Comparison of ENCODE assay signal across 22 cellular contexts in the genomic region with DNA sequence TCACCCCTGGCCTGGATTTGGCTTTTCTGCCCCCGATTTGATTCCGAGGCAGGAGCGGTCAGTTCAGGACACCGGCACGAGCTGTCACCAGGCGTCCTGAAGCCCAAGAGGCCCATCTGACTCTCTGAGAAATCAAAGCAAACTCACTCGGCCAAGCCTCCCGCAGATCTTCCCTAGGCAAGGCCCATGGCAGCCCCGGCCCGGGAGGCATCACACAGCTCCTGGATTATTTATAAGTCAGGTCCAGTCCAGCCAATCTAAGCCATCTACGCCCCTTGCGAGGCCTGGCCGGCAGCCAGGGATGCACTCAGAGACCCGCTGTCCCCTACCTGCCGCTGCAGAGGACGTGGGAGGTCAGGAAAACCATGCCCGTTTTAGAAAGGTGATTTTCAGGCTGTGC.
"Had no signal": no experiment of that assay in that cellular context is flagged by ENCODE, and none has a peak within 500 bp of the region (broad histone marks: within the 10 kb centered on the region; RNA-seq: fewer than 3 reads in every experiment).

No MANE protein-coding gene starts in this region.

- H3K4me1 ChIP-seq: breast epithelium, SJCRH30 had no signal

- H3K27me3 ChIP-seq: breast epithelium, SJCRH30 had no signal

- H3K9me3 ChIP-seq: breast epithelium, SJCRH30 had no signal

- H3K4me2 ChIP-seq: KMS-11 had no signal

- DNase-seq: activated CD4-positive, alpha-beta T cell treated with anti-CD3 and anti-CD28 coated beads for 4 hours; activated CD4-positive, alpha-beta T cell treated with anti-CD3 and anti-CD28 coated beads, Interleukin-2, amount 50 U/mL, for 48 hours; activated CD8-positive, alpha-beta memory T cell treated with anti-CD3 and anti-CD28 coated beads, Interleukin-2, amount 10 ng/mL, durations not matched to agents 7 days and 5 days; activated effector memory CD4-positive, alpha-beta T cell treated with Interleukin-2 at 50 U/mL for 16 hours; activated naive CD4-positive, alpha-beta T cell; activated T-cell treated with anti-CD3 and anti-CD28 coated beads, Interleukin-2, amount 50 U/mL, for 24 hours; caudate nucleus; NCI-H1092 treated with DMSO at 0.1 percent for 48 hours; NCI-H1436; NCI-H1694 treated with DMSO at 0.1 percent for 48 hours; NCI-H2029 treated with DMSO at 0.1 percent for 48 hours; NCI-H510A treated with DMSO at 0.1 percent for 48 hours; NCI-H69; NK-92 treated with Interleukin-12 subunit alpha and Interleukin-12 subunit beta, amount 100 ng/mL, for 24 hours; OCI-M1; Right ventricle myocardium superior; RPMI8226; SJCRH30 had no signal

- H3K9ac ChIP-seq: KMS-11 had no signal

- H3K4me3 ChIP-seq: breast epithelium, SJCRH30 had no signal

- ATAC-seq: activated CD4-positive, CD25-positive, alpha-beta regulatory T cell treated with anti-CD3 and anti-CD28 coated beads, Interleukin-2, amount 50 U/mL, for 24 hours; activated CD8-positive, alpha-beta memory T cell treated with anti-CD3 and anti-CD28 coated beads, Interleukin-2, amount 10 ng/mL, durations not matched to agents 7 days and 5 days; Panc1 had no signal

- H3K27ac ChIP-seq: breast epithelium, KMS-11, SJCRH30 had no signal

- H3K36me3 ChIP-seq: breast epithelium, SJCRH30 had no signal
